8 cellular contexts compared by ENCODE assay signal in genomic region chr1:228405200-228405978, GRCh38. TPM values are rescaled to one million over a fixed set of nuclear protein-coding genes. Genes with fewer than 3 reads are reported as not detected.
DNase-seq lines count a peak whose midpoint lies in the region; ATAC-seq and TF ChIP-seq lines count a peak whose summit lies in the region.

No MANE protein-coding gene starts in this region.

- H3K4me1 ChIP-seq in hepatocyte (ENCODE audit: insufficient read depth), result peaks cover 18% of the 10 kb centered on the region

- peak overlapping the region; percentile 96 for H3K4me3 Mint-ChIP-seq in stimulated activated memory B cell treated with anti-CD40 and anti-IgM and Interleukin-4, amounts not matched to agents 10 μg/mL and 1 μg/mL and 100 μg/mL, for 72 hours

- H3K4me3 ChIP-seq in WI38 (ENCODE audit: low read depth, low read length) (peak overlapping the region; percentile 88), hepatocyte (peak overlapping the region; percentile 65)

- peak overlapping the region; percentile 90 for H3K27ac Mint-ChIP-seq in stimulated activated memory B cell treated with anti-CD40 and anti-IgM and Interleukin-4, amounts not matched to agents 10 μg/mL and 1 μg/mL and 100 μg/mL, for 72 hours

- peak overlapping the region; percentile 81 for H3K27ac ChIP-seq in hepatocyte

- H3K36me3 Mint-ChIP-seq in stimulated activated memory B cell treated with anti-CD40 and anti-IgM and Interleukin-4, amounts not matched to agents 10 μg/mL and 1 μg/mL and 100 μg/mL, for 72 hours, result peaks cover 33% of the 10 kb centered on the region

- TF ChIP-seq CTCF in WI38 (IDR thresholded peaks at IDR 0.05; ENCODE audit: low read depth, low read length) (no peak), hepatocyte (IDR thresholded peaks at IDR 0.05; ENCODE audit: poor library complexity) (no peak)

- no peaks in the 10 kb centered on the region for H3K27me3 ChIP-seq in hepatocyte

- ATAC-seq in stimulated activated memory B cell treated with anti-CD40 and anti-IgM and Interleukin-4, amounts not matched to agents 10 μg/mL and 1 μg/mL and 100 μg/mL, for 72 hours, result no peak
- no peak for ATAC-seq in HG03095 (IDR thresholded peaks at IDR 0.05; ENCODE audit: unreplicated experiment)

- peaks cover 67% of the 10 kb centered on the region for H3K4me1 Mint-ChIP-seq in stimulated activated memory B cell treated with anti-CD40 and anti-IgM and Interleukin-4, amounts not matched to agents 10 μg/mL and 1 μg/mL and 100 μg/mL, for 72 hours

- H3K9me3 ChIP-seq in hepatocyte (ENCODE audit: low read depth), result no peaks in the 10 kb centered on the region

- 10% methylated on average over 10 of the region's 11 CpGs for WGBS in hepatocyte (ENCODE audit: low lambda C conversion rate, missing lambda C conversion rate)

- no peaks in the 10 kb centered on the region for H3K9me3 Mint-ChIP-seq in stimulated activated memory B cell treated with anti-CD40 and anti-IgM and Interleukin-4, amounts not matched to agents 10 μg/mL and 1 μg/mL and 100 μg/mL, for 72 hours

- H3K79me2 ChIP-seq in hepatocyte, result peaks cover 65% of the 10 kb centered on the region

- no peaks in the 10 kb centered on the region for H3K36me3 ChIP-seq in hepatocyte (replicated peaks; ENCODE audit: insufficient read depth, low read depth)

- H3K9me2 ChIP-seq in hepatocyte (replicated peaks; ENCODE audit: insufficient read depth), result no peaks in the 10 kb centered on the region

- DNase-seq in NCI-H82 (lab: John Stamatoyannopoulos, UW) (peak; percentile 47), NCI-H82 treated with DMSO at 0.1 percent for 48 hours (lab: John Stamatoyannopoulos, UW; ENCODE audit: unreplicated experiment) (no peak), hepatocyte (ENCODE audit: low spot score) (no peak), ecto neural progenitor cell (ENCODE audit: low spot score) (no peak)
- DNase-seq in activated CD8-positive, alpha-beta memory T cell treated with anti-CD3 and anti-CD28 coated beads, Interleukin-2, amount 50 U/mL, for 4 hours, result no peak

- peaks cover 37% of the 10 kb centered on the region for H4K20me1 ChIP-seq in hepatocyte (ENCODE audit: insufficient read depth, poor library complexity, severe bottlenecking)

- H3K4me2 ChIP-seq in hepatocyte, result peak overlapping the region; percentile 99

- H3K27me3 Mint-ChIP-seq in stimulated activated memory B cell treated with anti-CD40 and anti-IgM and Interleukin-4, amounts not matched to agents 10 μg/mL and 1 μg/mL and 100 μg/mL, for 72 hours, result no peaks in the 10 kb centered on the region

- no peak overlapping the region for H2AFZ ChIP-seq in hepatocyte

RNA-seq across cellular contexts. Expression of gene TRIM11, which starts 1.2 kb away (rescaled TPM):
- 10.4 and 13.8 TPM in 2 replicates for total RNA-seq in hepatocyte
- 10.4 and 14.5 TPM in 2 replicates for polyA plus RNA-seq in hepatocyte

RNA-seq across cellular contexts. Expression of gene TRIM17, which starts 11.3 kb away (rescaled TPM):
- total RNA-seq in hepatocyte, result 2.1 and 2.4 TPM in 2 replicates
- polyA plus RNA-seq in hepatocyte, result 5.7 and 7.3 TPM in 2 replicates
